ENCODE assay signal across 8 cellular contexts in the genomic region with DNA sequence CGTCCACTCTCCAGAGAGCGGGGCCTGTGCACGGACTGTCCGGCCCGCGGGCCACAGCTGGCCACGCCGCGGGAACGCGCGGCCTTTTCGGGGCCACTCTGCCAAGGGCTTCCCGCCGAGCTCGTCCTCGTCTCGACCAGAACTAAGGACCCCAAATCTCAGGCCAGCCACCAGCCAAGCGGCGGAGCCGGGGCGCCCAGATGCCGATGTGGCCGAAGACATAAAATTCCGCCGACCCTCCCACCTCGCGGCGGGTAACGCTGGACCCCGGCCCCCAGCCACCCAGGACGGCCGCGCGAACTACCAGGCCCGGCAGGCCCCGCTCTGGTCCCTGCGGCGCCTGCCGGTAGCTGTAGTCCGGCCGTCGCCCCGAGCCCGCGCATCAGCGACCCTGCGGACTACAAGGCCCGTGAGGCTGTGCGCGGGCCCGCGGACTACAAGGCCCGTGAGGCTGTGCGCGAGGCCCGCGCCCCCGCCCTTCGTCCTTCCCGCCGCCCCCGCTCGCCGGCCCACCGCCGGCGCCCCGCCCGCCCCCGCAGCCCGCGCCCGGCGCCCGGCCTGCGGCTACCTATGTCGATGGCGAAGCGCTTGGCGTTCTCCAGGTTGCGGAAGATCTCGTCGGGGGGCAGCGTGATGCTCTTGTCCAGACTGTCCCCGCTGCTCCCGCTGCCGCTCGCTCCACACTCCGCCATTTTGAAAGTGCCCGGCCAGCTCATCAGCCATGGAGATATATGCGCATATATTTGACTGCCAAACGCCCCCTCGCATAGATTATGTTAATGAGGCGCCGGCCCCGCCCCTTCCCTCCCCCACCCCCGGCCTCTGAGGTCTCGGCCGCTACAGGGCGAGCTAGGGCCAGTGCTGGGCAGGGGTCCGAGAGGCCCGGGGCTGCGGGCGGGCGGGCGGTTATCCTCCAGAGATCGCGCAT. TPM values are rescaled to one million over a fixed set of nuclear protein-coding genes. Genes with fewer than 3 reads are reported as not detected.
DNase-seq lines count a peak whose midpoint lies in the region; TF ChIP-seq lines count a peak whose summit lies in the region.

A gene (minus strand): TSS at position 701 of the 928 bp plus-strand sequence. CDS start 9 bp downstream, at position 692.

- H3K9me3 ChIP-seq in GM23248 (ENCODE audit: low read depth) (no peaks in the 10 kb centered on the region), SJSA1 (replicated peaks) (no peaks in the 10 kb centered on the region), neutrophil (no peaks in the 10 kb centered on the region)

- peak; percentile 33 for TF ChIP-seq CTCF in neutrophil (IDR thresholded peaks at IDR 0.05)

- H3K4me3 ChIP-seq in GM23248 (peak within 1 kb of the TSS; percentile 88), SJSA1 (peak within 1 kb of the TSS; percentile 78), neutrophil (ENCODE audit: low read depth in 1 of 2, low read length in 1 of 2) (peak within 1 kb of the TSS; percentile 72 to 77)

- H4K20me1 ChIP-seq in GM23248 (ENCODE audit: insufficient read depth): no peaks in the 10 kb centered on the region

- H3F3A ChIP-seq in GM23248 (ENCODE audit: insufficient read depth): no peaks in the 10 kb centered on the region

- H3K4me2 ChIP-seq in GM23248 (ENCODE audit: unreplicated experiment): peak within 1 kb of the TSS; percentile 95

- H3K9ac ChIP-seq in GM23248: peak within 1 kb of the TSS; percentile 93

- peaks cover 48% of the 10 kb centered on the region for H3K79me2 ChIP-seq in GM23248 (ENCODE audit: insufficient read depth)

- peaks cover 15% of the 10 kb centered on the region; the same call in 1 of the 2 replicates for H3K4me1 ChIP-seq in GM23248 (ENCODE audit: insufficient read depth)
- H3K4me1 ChIP-seq in SJSA1 (replicated peaks): peaks cover 32% of the 10 kb centered on the region
- peaks cover 26 to 34% of the 10 kb centered on the region in 2 experiments for H3K4me1 ChIP-seq in neutrophil (ENCODE audit: control insufficient read depth in 1 of 2, insufficient read depth in 1 of 2, low read depth in 1 of 2, low read length in 1 of 2)

- DNase-seq in ELF-1 (ENCODE audit: low read depth, low spot score) (peak; percentile 89), GM23248 (peak; percentile 99), LHCN-M2 (ENCODE audit: low read depth) (peak; percentile 88), SJSA1 (ENCODE audit: low read depth in 1 of 2, low spot score in 2 of 2) (peak; percentile 72 to 91), foreskin melanocyte (peak; percentile 88), substantia nigra (lab: John Stamatoyannopoulos, UW) (peak; percentile 67 to 97 (median 91))
- DNase-seq in activated naive CD4-positive, alpha-beta T cell (lab: John Stamatoyannopoulos, UW): peak; percentile 64 to 86 (median 82)

- H3K9me2 ChIP-seq in GM23248 (ENCODE audit: insufficient read depth): no peaks in the 10 kb centered on the region

- H2AFZ ChIP-seq in GM23248: peak within 1 kb of the TSS; percentile 73

- H3K27me3 ChIP-seq in GM23248 (replicated peaks; ENCODE audit: insufficient read depth) (peaks cover 16% of the 10 kb centered on the region), SJSA1 (replicated peaks) (0 out of 2 replicates have a peak, but pooled peaks cover under 1% of the 10 kb centered on the region), neutrophil (peaks cover 45% of the 10 kb centered on the region)

- in situ Hi-C loops in GM23248 (cut with MboI): no loop called here

- H3K36me3 ChIP-seq in GM23248 (ENCODE audit: low read depth) (no peaks in the 10 kb centered on the region), SJSA1 (peaks cover 25% of the 10 kb centered on the region), neutrophil (peaks cover 5% of the 10 kb centered on the region)

- 0 to 1% methylated on average over 59 to 106 of the region's 109 CpGs for WGBS in GM23248 (ENCODE audit: low coverage in 1 of 2, low lambda C conversion rate in 2 of 2, missing lambda C conversion rate in 2 of 2), 2 experiments

- peak within 1 kb of the TSS; percentile 74 for H3K27ac ChIP-seq in GM23248
- H3K27ac ChIP-seq in SJSA1: peak within 1 kb of the TSS; percentile 44
- peak within 1 kb of the TSS; percentile 77 for H3K27ac ChIP-seq in neutrophil
- H3K27ac ChIP-seq in substantia nigra (ENCODE audit: low read depth, low read length, poor library complexity, severe bottlenecking): peak within 1 kb of the TSS; percentile 82

RNA-seq across cellular contexts. Expression of the gene that starts here (rescaled TPM):
- total RNA-seq in GM23248 (2014; rRNA removed; shearing (Covaris generic)): 29.7 and 35.5 TPM in 2 replicates
- polyA plus RNA-seq in GM23248 (2016; fragmentation: Nextera tagmentation; extraction: Ambion mirVana): 15.5 and 18.0 TPM in 2 replicates
- total RNA-seq in LHCN-M2 (2014; rRNA removed): 22.4 and 30.0 TPM in 2 replicates
- 13.9 TPM for polyA plus RNA-seq in LHCN-M2 (2012)
- total RNA-seq in SJSA1 (2014; rRNA removed; shearing (Covaris generic)): 36.7 and 39.9 TPM in 2 replicates

Comparison
In these comparisons a context has a peak if more than half of its experiments do, and no peak if none do; other contexts are left out.
1. Peak in every context shown above with its lines: DNase-seq, H3K4me3 ChIP-seq and H3K27ac ChIP-seq.